ENCODE assay signal across 22 cellular contexts in genomic region chr6:88183503-88183902, GRCh38. TPM values are rescaled to one million over a fixed set of nuclear protein-coding genes. Genes with fewer than 3 reads are reported as not detected.
"Had no signal": no experiment of that assay in that cellular context is flagged by ENCODE, and none has a peak within 500 bp of the region (broad histone marks: within the 10 kb centered on the region; RNA-seq: fewer than 3 reads in every experiment).

No MANE protein-coding gene starts in this region.

- H3K27ac Mint-ChIP-seq: IgD-negative memory B cell had no signal

- DNase-seq: Kasumi-1, MM.1S, NCI-H1092 treated with DMSO at 0.1 percent for 48 hours, NCI-H1436, NCI-H2029 treated with DMSO at 0.1 percent for 48 hours, NCI-H2171, NCI-H226, NCI-H446, NCI-H510A, NCI-H524 treated with DMSO at 0.1 percent for 48 hours, NCI-H69, NCI-H774, PC-3, SHP77, SK-N-SH, SW 1271 had no signal

- H3K27ac ChIP-seq: HL-60, KMS-11, RWPE1 had no signal

- ATAC-seq: K562, Panc1, PC-3 had no signal

- H3K9ac ChIP-seq: KMS-11, SK-N-SH had no signal

- H3K9me2 ChIP-seq: SK-N-SH had no signal

- H3K9me3 ChIP-seq: SK-N-SH had no signal

- H3K4me3 ChIP-seq: K562 had no signal

- H3K4me2 ChIP-seq: KMS-11, SK-N-SH had no signal

RNA-seq across cellular contexts. Expression of gene CNR1, which starts 17.4 kb away (rescaled TPM):
- total RNA-seq: PC-3 had no signal
- polyA plus RNA-seq: SK-N-SH had no signal
